In the genomic region with DNA sequence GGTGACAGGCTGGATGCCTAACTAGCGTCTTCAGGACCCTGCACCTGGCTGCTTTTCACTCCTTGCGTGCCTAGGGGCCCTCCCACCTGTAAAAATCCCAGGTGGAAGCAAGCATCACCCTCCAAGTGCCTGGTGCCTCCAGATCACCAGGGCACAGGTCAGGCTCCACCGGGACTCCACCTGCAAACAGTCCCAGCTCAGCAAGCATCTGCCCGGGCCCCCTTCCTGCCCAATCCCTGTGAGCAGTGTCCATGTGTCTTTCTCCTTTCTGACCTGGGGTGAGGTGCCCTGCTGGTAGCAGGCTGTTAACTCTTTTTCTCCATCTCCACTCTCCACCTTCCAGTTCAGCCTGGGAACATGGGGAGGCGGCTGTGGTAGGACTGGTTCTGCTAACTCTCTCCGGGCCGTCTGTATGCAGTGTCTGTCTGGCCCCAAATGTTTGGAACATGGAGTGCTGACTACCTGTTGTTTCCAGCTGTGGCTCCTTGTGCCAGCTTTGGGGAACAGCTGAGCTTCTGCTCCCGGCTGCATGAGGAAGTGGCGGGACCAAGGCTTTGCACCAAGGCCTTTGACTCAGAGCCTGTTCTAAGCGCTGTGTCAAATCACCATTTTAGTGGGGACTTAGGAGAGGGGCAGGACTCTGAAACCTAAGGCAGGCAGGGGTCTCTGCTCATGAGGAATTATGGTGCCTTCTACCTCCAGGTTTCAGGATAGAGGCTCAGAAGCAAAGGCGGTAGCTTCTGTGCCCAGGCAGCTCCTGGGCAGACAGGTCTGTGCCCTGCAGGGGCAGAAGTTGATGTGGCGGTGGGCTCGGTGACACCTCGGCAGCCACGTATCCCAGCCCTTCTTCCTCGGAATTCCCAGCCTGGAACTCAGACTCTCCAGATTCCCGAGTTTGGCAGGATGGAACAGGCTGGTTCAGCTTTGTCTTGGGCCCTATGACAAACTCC, we compare ENCODE assay signal across 26 cellular contexts. TPM values are rescaled to one million over a fixed set of nuclear protein-coding genes. Genes with fewer than 3 reads are reported as not detected.
A peak's percentile ranks its signal among the peaks of the same experiment; 100 is the strongest.
DNase-seq lines count a peak whose midpoint lies in the region; ATAC-seq and TF ChIP-seq lines count a peak whose summit lies in the region.
"Had no signal": no experiment of that assay in that cellular context is flagged by ENCODE, and none has a peak within 500 bp of the region (broad histone marks: within the 10 kb centered on the region; RNA-seq: fewer than 3 reads in every experiment).

No MANE protein-coding gene starts in this region.

- TF ChIP-seq CTCF in osteoblast (IDR thresholded peaks at IDR 0.05; ENCODE audit: extremely low read depth, low read depth, low read length), result no peak

- peaks cover 45% of the 10 kb centered on the region for H4K20me1 ChIP-seq in osteoblast (ENCODE audit: insufficient read depth, low read length)

- H3K36me3 ChIP-seq in osteoblast (ENCODE audit: insufficient read depth, low read length), result no peaks in the 10 kb centered on the region
- H3K36me3 ChIP-seq: breast epithelium, ovary, transverse colon, WERI-Rb-1 had no signal

- no peaks in the 10 kb centered on the region for H3K27me3 ChIP-seq in osteoblast (ENCODE audit: insufficient read depth, low read length)
- H3K27me3 ChIP-seq: breast epithelium, ovary, transverse colon had no signal

- H3K4me3 ChIP-seq in osteoblast (ENCODE audit: insufficient read depth, low read length), result no peak overlapping the region
- H3K4me3 ChIP-seq: breast epithelium, coronary artery, ovary, transverse colon had no signal

- H2AFZ ChIP-seq in osteoblast (ENCODE audit: low read length), result no peak overlapping the region

- peaks cover 11% of the 10 kb centered on the region for H3K4me1 ChIP-seq in osteoblast (ENCODE audit: insufficient read depth, low read length)

- no peak overlapping the region for H3K4me2 ChIP-seq in osteoblast (ENCODE audit: insufficient read depth, low read length)
- H3K4me2 ChIP-seq: KMS-11, SK-N-SH had no signal

- H3K9me3 ChIP-seq in osteoblast (ENCODE audit: low read depth, low read length), result no peaks in the 10 kb centered on the region
- H3K9me3 ChIP-seq: breast epithelium, ovary, SK-N-SH, transverse colon had no signal

- no peak overlapping the region for H3K27ac ChIP-seq in osteoblast (ENCODE audit: low read depth, low read length)
- H3K27ac ChIP-seq: breast epithelium, KMS-11, ovary, transverse colon, WERI-Rb-1 had no signal

- peak; percentile 31 for DNase-seq in ELF-1 (ENCODE audit: low read depth, low spot score)
- DNase-seq in MV-4-11 (lab: John Stamatoyannopoulos, UW), result peak; percentile 21
- peak; percentile 77 for DNase-seq in osteoblast (ENCODE audit: insufficient read length, low spot score, missing footprints)
- no peak for DNase-seq in HT-29 (ENCODE audit: low spot score)
- no peak for DNase-seq in NCI-H2196 (lab: John Stamatoyannopoulos, UW; ENCODE audit: unreplicated experiment)
- DNase-seq in NCI-H2227 treated with DMSO at 0.1 percent for 48 hours (lab: John Stamatoyannopoulos, UW), result no peak
- DNase-seq: activated CD4-positive, alpha-beta T cell treated with anti-CD3 and anti-CD28 coated beads, Interleukin-2, amount 10 ng/mL, durations not matched to agents 7 days and 5 days; activated naive CD4-positive, alpha-beta T cell treated with anti-CD3 and anti-CD28 coated beads for 36 hours; CD4-positive, CD25-positive, alpha-beta regulatory T cell; GDM1; kidney glomerular epithelial cell; mesenchymal stem cell; naive B cell; NCI-H1694 treated with DMSO at 0.1 percent for 48 hours; NCI-H2171; ovary; SK-N-SH; stimulated activated CD4-positive, alpha-beta T cell treated with anti-CD3 and anti-CD28 coated beads, Interleukin-15, amount 100 ng/mL, for 24 hours; T-helper 2 cell; transverse colon; WERI-Rb-1 had no signal

- ATAC-seq in esophagus mucosa (peak; percentile 41), HG02610 (IDR thresholded peaks at IDR 0.05; ENCODE audit: unreplicated experiment) (no peak)

- H3K79me2 ChIP-seq in osteoblast (ENCODE audit: insufficient read depth, low read length), result peaks cover 50% of the 10 kb centered on the region

RNA-seq across cellular contexts. Expression of gene GPR137B, which starts 5.5 kb away (rescaled TPM):
- 3.8 TPM for total RNA-seq in esophagus mucosa
- total RNA-seq in osteoblast, result 23.5 and 28.9 TPM in 2 replicates
- total RNA-seq in HT-29 (2014; rRNA removed; shearing (Covaris generic)), result 2.6 and 5.3 TPM in 2 replicates

Comparison
In these comparisons a context has a peak if more than half of its experiments do, and no peak if none do; other contexts are left out.
1. DNase-seq: peak in ELF-1 (single experiment), MV-4-11 (single experiment) and osteoblast (single experiment); none in HT-29 (single experiment), NCI-H2196 (single experiment) and NCI-H2227 treated with DMSO at 0.1 percent for 48 hours (single experiment).